In genomic region chr20:43559588-43559987, GRCh38 we compare ENCODE assay signal across 26 cellular contexts. TPM values are rescaled to one million over a fixed set of nuclear protein-coding genes. Genes with fewer than 3 reads are reported as not detected.
DNase-seq lines count a peak whose midpoint lies in the region; ATAC-seq and TF ChIP-seq lines count a peak whose summit lies in the region.
"Had no signal": no experiment of that assay in that cellular context is flagged by ENCODE, and none has a peak within 500 bp of the region (broad histone marks: within the 10 kb centered on the region; RNA-seq: fewer than 3 reads in every experiment).

No MANE protein-coding gene starts in this region.

- H3K27me3 ChIP-seq in RWPE2 (ENCODE audit: insufficient read depth, poor library complexity, severe bottlenecking) = no peaks in the 10 kb centered on the region
- H3K27me3 ChIP-seq in muscle layer of duodenum (ENCODE audit: low read depth, low read length) = no peaks in the 10 kb centered on the region
- H3K27me3 ChIP-seq in transverse colon = no peaks in the 10 kb centered on the region
- H3K27me3 ChIP-seq: adrenal gland, breast epithelium, SJSA1 had no signal

- H3K27ac ChIP-seq in RWPE2 (ENCODE audit: poor library complexity, severe bottlenecking) (no peak overlapping the region), muscle layer of duodenum (ENCODE audit: low read length) (peak overlapping the region; percentile 72), transverse colon (peak overlapping the region; percentile 85 to 89 (median 87))
- H3K27ac ChIP-seq: adrenal gland, breast epithelium, coronary artery, SJSA1 had no signal

- H3K4me3 ChIP-seq in RWPE2 (ENCODE audit: severe bottlenecking) (no peak overlapping the region), muscle layer of duodenum (ENCODE audit: low read depth in 1 of 2, low read length in 2 of 2) (peak overlapping the region in 1 of 2 donors; percentile 27), transverse colon (peak overlapping the region in 3 of 4 donors; percentile 17 to 42 (median 31))
- H3K4me3 ChIP-seq: adrenal gland, breast epithelium, coronary artery, SJSA1 had no signal

- H3K4me3 Mint-ChIP-seq in endothelial cell (ENCODE audit: unreplicated experiment) = no peak overlapping the region
- H3K4me3 Mint-ChIP-seq: activated T-cell treated with anti-CD3 and anti-CD28 coated beads, Interleukin-2, amount 50 U/mL, for 4 hours; CD4-positive, CD25-positive, alpha-beta regulatory T cell; T-cell had no signal

- no peak for TF ChIP-seq POLR2A in transverse colon (IDR thresholded peaks at IDR 0.05)

- H3K36me3 Mint-ChIP-seq in endothelial cell (ENCODE audit: low read depth, unreplicated experiment) = no peaks in the 10 kb centered on the region
- H3K36me3 Mint-ChIP-seq: CD4-positive, CD25-positive, alpha-beta regulatory T cell; T-cell had no signal

- no peak for TF ChIP-seq CTCF in RWPE2 (IDR thresholded peaks at IDR 0.05; ENCODE audit: poor library complexity, severe bottlenecking)
- no peak for TF ChIP-seq CTCF in endothelial cell (IDR thresholded peaks at IDR 0.05; ENCODE audit: unreplicated experiment)
- TF ChIP-seq CTCF in transverse colon (IDR thresholded peaks at IDR 0.05) = no peak

- TF ChIP-seq EP300 in transverse colon (IDR thresholded peaks at IDR 0.05; ENCODE audit: low read depth) = no peak

- H3K9me3 ChIP-seq in RWPE2 (ENCODE audit: severe bottlenecking) = no peaks in the 10 kb centered on the region
- H3K9me3 ChIP-seq in muscle layer of duodenum (ENCODE audit: control insufficient read depth in 1 of 2, low read length in 2 of 2) = no peaks in the 10 kb centered on the region
- no peaks in the 10 kb centered on the region for H3K9me3 ChIP-seq in transverse colon
- H3K9me3 ChIP-seq: adrenal gland, breast epithelium, SJSA1 had no signal

- intact Hi-C loops in transverse colon (cut with DNase I; ENCODE audit: low total_unique reads) = no loop called here

- no peaks in the 10 kb centered on the region for H3K9me3 Mint-ChIP-seq in endothelial cell (ENCODE audit: unreplicated experiment)
- H3K9me3 Mint-ChIP-seq: activated T-cell treated with anti-CD3 and anti-CD28 coated beads, Interleukin-2, amount 50 U/mL, for 4 hours; CD4-positive, CD25-positive, alpha-beta regulatory T cell; T-cell had no signal

- peaks cover 28% of the 10 kb centered on the region for H3K4me1 Mint-ChIP-seq in endothelial cell (ENCODE audit: unreplicated experiment)
- H3K4me1 Mint-ChIP-seq: CD4-positive, CD25-positive, alpha-beta regulatory T cell; T-cell had no signal

- in situ Hi-C loops in transverse colon (cut with MboI; ENCODE audit: low pct_ligation_motif_present in 1 of 4, low pct_unique_long_range_greater_than_20kb in 1 of 4, low sequenced_read_pairs in 3 of 4) = no loop called here

- ATAC-seq in RWPE2 (ENCODE audit: low read depth) = no peak
- ATAC-seq in GM18861 (IDR thresholded peaks at IDR 0.05; ENCODE audit: unreplicated experiment) = no peak
- ATAC-seq: activated T-cell treated with anti-CD3 and anti-CD28 coated beads, Interleukin-2, amount 50 U/mL, for 4 hours; T-cell had no signal

- DNase-seq in RWPE2 (ENCODE audit: low spot score) = peak; percentile 59
- no peak for DNase-seq in endothelial cell (ENCODE audit: low spot score)
- no peak for DNase-seq in transverse colon
- DNase-seq in HPDE6-E6E7 (ENCODE audit: extremely low spot score) = no peak
- DNase-seq in NCI-H1048 (lab: John Stamatoyannopoulos, UW) = no peak
- DNase-seq: activated T-cell treated with anti-CD3 and anti-CD28 coated beads, Interleukin-2, amount 50 U/mL, for 4 hours; adrenal gland; CD4-positive, CD25-positive, alpha-beta regulatory T cell; DMS 273 treated with DMSO at 0.1 percent for 48 hours; KG1; mammary epithelial cell; MM.1S; NCI-H1436 treated with DMSO at 0.1 percent for 48 hours; NCI-H510A; NK-92 treated with Interleukin-12 subunit alpha and Interleukin-12 subunit beta, amount 100 ng/mL, for 24 hours; occipital lobe; stimulated activated CD4-positive, alpha-beta T cell treated with anti-CD3 and anti-CD28 coated beads, Interleukin-4, amount 100 ng/mL, for 4 hours; stimulated activated naive CD4-positive, alpha-beta T cell; T-cell had no signal

- H3K36me3 ChIP-seq in RWPE2 (ENCODE audit: low read depth) (no peaks in the 10 kb centered on the region), muscle layer of duodenum (ENCODE audit: control insufficient read depth in 1 of 2, insufficient read depth in 2 of 2, low read length in 2 of 2) (no peaks in the 10 kb centered on the region), transverse colon (no peaks in the 10 kb centered on the region)
- H3K36me3 ChIP-seq: adrenal gland, breast epithelium, SJSA1 had no signal

- peaks cover 2% of the 10 kb centered on the region for H3K27me3 Mint-ChIP-seq in endothelial cell (ENCODE audit: unreplicated experiment)
- H3K27me3 Mint-ChIP-seq: CD4-positive, CD25-positive, alpha-beta regulatory T cell had no signal

- H3K4me1 ChIP-seq in RWPE2 (ENCODE audit: insufficient read depth, poor library complexity, severe bottlenecking) (no peaks in the 10 kb centered on the region), muscle layer of duodenum (ENCODE audit: control insufficient read depth in 1 of 2, insufficient read depth in 2 of 2, low read length in 2 of 2) (no peaks in the 10 kb centered on the region), transverse colon (peaks cover 5 to 31% (median 21%) of the 10 kb centered on the region in 4 donors)
- H3K4me1 ChIP-seq: breast epithelium, SJSA1 had no signal

- peak overlapping the region; percentile 16 for H3K27ac Mint-ChIP-seq in endothelial cell (ENCODE audit: unreplicated experiment)
- H3K27ac Mint-ChIP-seq: CD4-positive, CD25-positive, alpha-beta regulatory T cell; T-cell had no signal

- 58 to 60% methylated on average over 4 of the region's 4 CpGs for WGBS in transverse colon (ENCODE audit: low coverage in 1 of 2), 2 donors

RNA-seq across cellular contexts. Expression of gene SGK2, which starts 0.8 kb away (rescaled TPM):
- total RNA-seq in endothelial cell (ENCODE audit: unreplicated experiment) (0.85 TPM), transverse colon (100 to 1,000 TPM in 3 of 4 donors, 10 to 100 TPM in 1; 71.6 to 293 (median 149) TPM)
- total RNA-seq: glomerular endothelial cell, HT1080, occipital lobe, SJSA1 had no signal

RNA-seq across cellular contexts. Expression of gene IFT52, which starts 31.1 kb away (rescaled TPM):
- total RNA-seq in endothelial cell (ENCODE audit: unreplicated experiment) (49.0 TPM), transverse colon (10 to 100 TPM in 3 of 4 donors, 1 to 10 TPM in 1; 1.4 to 83.4 (median 19.9) TPM)

RNA-seq across cellular contexts. Expression of gene L3MBTL1, which starts 52.1 kb away (rescaled TPM):
- total RNA-seq in endothelial cell (ENCODE audit: unreplicated experiment) (19.8 TPM), transverse colon (100 to 1,000 TPM in 1 of 4 donors, 10 to 100 TPM in 3; 10.9 to 152 (median 23.1) TPM)
- total RNA-seq: HT1080, SJSA1 had no signal

Comparison
In these comparisons a context has a peak if more than half of its experiments do, and no peak if none do; other contexts are left out.
1. RNA of gene SGK2, which starts 0.8 kb away (total RNA-seq): 71.6 to 293 TPM in transverse colon; 0.85 TPM in endothelial cell (single experiment); every median in the first group is over 10 times any median in the second.